Comparison of ENCODE assay signal across 7 cellular contexts in the genomic region with DNA sequence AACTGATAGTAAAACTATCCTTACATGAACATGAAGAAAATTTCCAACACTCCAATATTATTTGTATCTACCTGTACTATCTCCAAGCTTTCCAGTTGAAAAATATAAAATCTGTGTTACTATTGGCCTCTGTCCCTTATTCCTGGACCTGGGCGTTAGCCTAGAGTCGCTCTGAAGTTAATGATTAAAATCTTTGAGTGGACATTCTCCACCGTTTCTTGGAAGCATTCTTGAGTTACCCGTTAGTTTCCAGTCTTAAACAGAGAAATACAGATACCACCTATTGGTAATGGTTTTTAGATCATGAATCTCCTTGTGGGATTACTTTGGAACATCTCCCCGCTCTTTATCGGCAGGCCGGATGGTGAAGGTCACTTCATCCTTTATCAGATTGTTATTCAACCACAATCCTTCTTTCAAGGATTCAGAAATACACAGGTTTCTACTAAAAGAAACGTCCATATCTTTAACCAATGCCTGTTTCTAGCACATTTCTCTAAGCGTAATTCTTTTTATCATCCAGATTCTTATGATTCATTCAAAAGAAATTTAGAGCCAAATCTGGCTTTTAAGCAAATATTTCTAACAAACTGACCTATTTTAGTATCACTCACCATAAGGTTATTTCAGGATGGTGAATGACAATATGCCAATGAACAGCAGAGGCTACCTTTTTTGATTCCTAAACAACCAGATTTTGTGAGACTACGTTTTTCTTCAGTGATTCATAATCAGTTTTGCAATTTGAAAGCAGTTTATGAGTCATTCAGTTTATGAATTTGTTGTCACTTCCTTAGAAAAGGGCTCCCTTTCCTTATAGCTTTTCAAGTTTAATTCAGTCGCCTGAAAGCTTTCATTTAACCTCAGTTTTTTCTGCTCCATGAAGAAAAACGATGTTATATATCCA.
DNase-seq lines count a peak whose midpoint lies in the region; ATAC-seq and TF ChIP-seq lines count a peak whose summit lies in the region.

No MANE protein-coding gene starts in this region.

- no peaks in the 10 kb centered on the region for H3K79me2 ChIP-seq in smooth muscle cell (ENCODE audit: low read depth)

- H3K9ac ChIP-seq in smooth muscle cell (ENCODE audit: low read depth) = peak overlapping the region; percentile 97

- H3K36me3 ChIP-seq in HEK293 (ENCODE audit: control insufficient read depth in 2 of 2, insufficient read depth in 1 of 2, low read length in 2 of 2) = no peaks in the 10 kb centered on the region
- no peaks in the 10 kb centered on the region for H3K36me3 ChIP-seq in SJSA1
- H3K36me3 ChIP-seq in smooth muscle cell (ENCODE audit: low read depth) = no peaks in the 10 kb centered on the region

- no peaks in the 10 kb centered on the region for H4K20me1 ChIP-seq in smooth muscle cell (ENCODE audit: low read depth)

- DNase-seq in SJSA1 (ENCODE audit: low read depth in 1 of 2, low spot score in 2 of 2) = peak in 1 of 2 experiments; percentile 78
- DNase-seq in foreskin fibroblast = peak; percentile 74 to 78
- no peak for DNase-seq in smooth muscle cell (lab: John Stamatoyannopoulos, UW; ENCODE audit: unreplicated experiment)
- DNase-seq in SKM-1 treated with dmso at 0.1 percent for 144 hours (lab: John Stamatoyannopoulos, UW; ENCODE audit: unreplicated experiment) = no peak

- H3F3A ChIP-seq in smooth muscle cell (ENCODE audit: low read depth) = peaks cover 47% of the 10 kb centered on the region

- peak overlapping the region; percentile 77 for H3K4me2 ChIP-seq in smooth muscle cell

- H2AFZ ChIP-seq in smooth muscle cell (ENCODE audit: low read depth) = no peak overlapping the region

- ATAC-seq in HG02571 (IDR thresholded peaks at IDR 0.05; ENCODE audit: unreplicated experiment) = no peak
- no peak for ATAC-seq in GM19395 (IDR thresholded peaks at IDR 0.05; ENCODE audit: unreplicated experiment)

- POLR2A ChIA-PET in HEK293 (lab: Yijun Ruan, JAX) = no interaction called here

- WGBS in smooth muscle cell (ENCODE audit: low lambda C conversion rate) = 32% methylated on average over 12 of the region's 12 CpGs

- CTCF ChIA-PET in HEK293 (lab: Yijun Ruan, JAX) = no interaction called here

- no peaks in the 10 kb centered on the region for H3K9me3 ChIP-seq in HEK293 (ENCODE audit: control insufficient read depth, insufficient read depth, low read depth, low read length)
- no peaks in the 10 kb centered on the region for H3K9me3 ChIP-seq in SJSA1 (replicated peaks)
- no peaks in the 10 kb centered on the region for H3K9me3 ChIP-seq in smooth muscle cell (replicated peaks; ENCODE audit: low read depth)

- H3K4me3 ChIP-seq in HEK293 (ENCODE audit: low read depth, low read length) (no peak overlapping the region), SJSA1 (no peak overlapping the region), foreskin fibroblast (ENCODE audit: low read depth in 1 of 2, low read length in 2 of 2) (no peak overlapping the region), smooth muscle cell (no peak overlapping the region)

- no peaks in the 10 kb centered on the region for H3K27me3 ChIP-seq in SJSA1 (replicated peaks)
- no peaks in the 10 kb centered on the region for H3K27me3 ChIP-seq in smooth muscle cell (ENCODE audit: low read depth)

- no peak for TF ChIP-seq CTCF in HEK293 (tag by site-specific recombination; IDR thresholded peaks at IDR 0.05)
- no peak for TF ChIP-seq CTCF in foreskin fibroblast (IDR thresholded peaks at IDR 0.05; ENCODE audit: low read depth, low read length)
- TF ChIP-seq CTCF in smooth muscle cell (IDR thresholded peaks at IDR 0.05; ENCODE audit: borderline replicate concordance, insufficient read depth, poor library complexity, severe bottlenecking) = no peak

- peak overlapping the region; percentile 79; the same call in 1 of the 2 replicates for H3K27ac ChIP-seq in HEK293 (ENCODE audit: extremely low read depth, low read depth, low read length)
- H3K27ac ChIP-seq in SJSA1 = peak overlapping the region; percentile 88
- H3K27ac ChIP-seq in smooth muscle cell (ENCODE audit: low read depth) = peak overlapping the region; percentile 100

- H3K4me1 ChIP-seq in HEK293 (ENCODE audit: control insufficient read depth, insufficient read depth, low read length) (peaks cover 17% of the 10 kb centered on the region), SJSA1 (replicated peaks) (peaks cover 53% of the 10 kb centered on the region), smooth muscle cell (ENCODE audit: low read depth) (peaks cover 35% of the 10 kb centered on the region)

TF ChIP-seq in HEK293, 187 proteins besides CTCF, POLR2A, EP300 and RAD21 (continues in another document):
- TF ChIP-seq ZBTB21 (tag by site-specific recombination; IDR thresholded peaks at IDR 0.05) (0 out of 2 replicates have a peak, but pooled peaks have one; percentile 18), ZEB2 (tag by site-specific recombination; IDR thresholded peaks at IDR 0.05) (0 out of 2 replicates have a peak, but pooled peaks have one; percentile 20), PRDM1 (tag by site-specific recombination; IDR thresholded peaks at IDR 0.05) (peak; percentile 8; the same call in 1 of the 2 replicates), SP7 (tag by site-specific recombination; IDR thresholded peaks at IDR 0.05) (no peak; the same call in 1 of the 2 replicates), KLF1 (tag by site-specific recombination; IDR thresholded peaks at IDR 0.05) (no peak), ZNF624 (tag by site-specific recombination; IDR thresholded peaks at IDR 0.05) (no peak), ZNF211 (tag by site-specific recombination; IDR thresholded peaks at IDR 0.05; ENCODE audit: low read depth) (no peak), ZNF830 (tag by site-specific recombination; IDR thresholded peaks at IDR 0.05; ENCODE audit: low read depth) (no peak), ZNF629 (tag by site-specific recombination; IDR thresholded peaks at IDR 0.05) (peak; percentile 67), ZBTB7A (tag by site-specific recombination; IDR thresholded peaks at IDR 0.05; ENCODE audit: low read depth) (no peak), REPIN1 (tag by site-specific recombination; IDR thresholded peaks at IDR 0.05; ENCODE audit: low read depth) (no peak), ZNF747 (tag by site-specific recombination; IDR thresholded peaks at IDR 0.05) (no peak)
- TF ChIP-seq, protein P1, sequence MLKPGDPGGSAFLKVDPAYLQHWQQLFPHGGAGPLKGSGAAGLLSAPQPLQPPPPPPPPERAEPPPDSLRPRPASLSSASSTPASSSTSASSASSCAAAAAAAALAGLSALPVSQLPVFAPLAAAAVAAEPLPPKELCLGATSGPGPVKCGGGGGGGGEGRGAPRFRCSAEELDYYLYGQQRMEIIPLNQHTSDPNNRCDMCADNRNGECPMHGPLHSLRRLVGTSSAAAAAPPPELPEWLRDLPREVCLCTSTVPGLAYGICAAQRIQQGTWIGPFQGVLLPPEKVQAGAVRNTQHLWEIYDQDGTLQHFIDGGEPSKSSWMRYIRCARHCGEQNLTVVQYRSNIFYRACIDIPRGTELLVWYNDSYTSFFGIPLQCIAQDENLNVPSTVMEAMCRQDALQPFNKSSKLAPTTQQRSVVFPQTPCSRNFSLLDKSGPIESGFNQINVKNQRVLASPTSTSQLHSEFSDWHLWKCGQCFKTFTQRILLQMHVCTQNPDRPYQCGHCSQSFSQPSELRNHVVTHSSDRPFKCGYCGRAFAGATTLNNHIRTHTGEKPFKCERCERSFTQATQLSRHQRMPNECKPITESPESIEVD (tag by site-specific recombination; IDR thresholded peaks at IDR 0.05) = peak; percentile 86
- TF ChIP-seq, protein P2, sequence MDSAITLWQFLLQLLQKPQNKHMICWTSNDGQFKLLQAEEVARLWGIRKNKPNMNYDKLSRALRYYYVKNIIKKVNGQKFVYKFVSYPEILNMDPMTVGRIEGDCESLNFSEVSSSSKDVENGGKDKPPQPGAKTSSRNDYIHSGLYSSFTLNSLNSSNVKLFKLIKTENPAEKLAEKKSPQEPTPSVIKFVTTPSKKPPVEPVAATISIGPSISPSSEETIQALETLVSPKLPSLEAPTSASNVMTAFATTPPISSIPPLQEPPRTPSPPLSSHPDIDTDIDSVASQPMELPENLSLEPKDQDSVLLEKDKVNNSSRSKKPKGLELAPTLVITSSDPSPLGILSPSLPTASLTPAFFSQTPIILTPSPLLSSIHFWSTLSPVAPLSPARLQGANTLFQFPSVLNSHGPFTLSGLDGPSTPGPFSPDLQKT (IDR thresholded peaks at IDR 0.05; ENCODE audit: borderline replicate concordance, low read depth, low read length) = no peak
- TF ChIP-seq, protein P3, sequence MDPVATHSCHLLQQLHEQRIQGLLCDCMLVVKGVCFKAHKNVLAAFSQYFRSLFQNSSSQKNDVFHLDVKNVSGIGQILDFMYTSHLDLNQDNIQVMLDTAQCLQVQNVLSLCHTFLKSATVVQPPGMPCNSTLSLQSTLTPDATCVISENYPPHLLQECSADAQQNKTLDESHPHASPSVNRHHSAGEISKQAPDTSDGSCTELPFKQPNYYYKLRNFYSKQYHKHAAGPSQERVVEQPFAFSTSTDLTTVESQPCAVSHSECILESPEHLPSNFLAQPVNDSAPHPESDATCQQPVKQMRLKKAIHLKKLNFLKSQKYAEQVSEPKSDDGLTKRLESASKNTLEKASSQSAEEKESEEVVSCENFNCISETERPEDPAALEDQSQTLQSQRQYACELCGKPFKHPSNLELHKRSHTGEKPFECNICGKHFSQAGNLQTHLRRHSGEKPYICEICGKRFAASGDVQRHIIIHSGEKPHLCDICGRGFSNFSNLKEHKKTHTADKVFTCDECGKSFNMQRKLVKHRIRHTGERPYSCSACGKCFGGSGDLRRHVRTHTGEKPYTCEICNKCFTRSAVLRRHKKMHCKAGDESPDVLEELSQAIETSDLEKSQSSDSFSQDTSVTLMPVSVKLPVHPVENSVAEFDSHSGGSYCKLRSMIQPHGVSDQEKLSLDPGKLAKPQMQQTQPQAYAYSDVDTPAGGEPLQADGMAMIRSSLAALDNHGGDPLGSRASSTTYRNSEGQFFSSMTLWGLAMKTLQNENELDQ (tag by site-specific recombination; IDR thresholded peaks at IDR 0.05; ENCODE audit: low read depth) = no peak

Comparison
In these comparisons a context has a peak if more than half of its experiments do, and no peak if none do; other contexts are left out.
1. DNase-seq: peak in foreskin fibroblast (2 of 2); none in smooth muscle cell (single experiment) and SKM-1 treated with dmso at 0.1 percent for 144 hours (single experiment).
2. Peak in every context shown above with its lines, with median percentiles within 50 percentile points of each other: H3K27ac ChIP-seq.